Comparison of ENCODE assay signal across 21 cellular contexts in genomic region chr5:9928266-9928750, GRCh38.
"Had no signal": no experiment of that assay in that cellular context is flagged by ENCODE, and none has a peak within 500 bp of the region (broad histone marks: within the 10 kb centered on the region; RNA-seq: fewer than 3 reads in every experiment).

No MANE protein-coding gene starts in this region.

- H3K4me1 ChIP-seq: body of pancreas, lower lobe of right lung, right atrium auricular region, suprapubic skin, upper lobe of left lung had no signal

- FAIRE-seq: frontal cortex, small intestine had no signal

- ATAC-seq: activated CD8-positive, alpha-beta T cell treated with anti-CD3 and anti-CD28 coated beads for 36 hours; body of pancreas; lower lobe of right lung; stimulated activated naive CD8-positive, alpha-beta T cell treated with anti-CD3 and anti-CD28 coated beads, Interleukin-15, Interleukin-2, amounts not matched to agents 100 U/mL and 50 U/mL, for 24 hours had no signal

- H3K27ac ChIP-seq: body of pancreas, lower lobe of right lung, right atrium auricular region, suprapubic skin, upper lobe of left lung had no signal

- H3K27me3 Mint-ChIP-seq: activated CD8-positive, alpha-beta T cell treated with anti-CD3 and anti-CD28 coated beads for 36 hours had no signal

- H3K36me3 Mint-ChIP-seq: activated naive CD8-positive, alpha-beta T cell had no signal

- H3K4me3 ChIP-seq: body of pancreas, lower lobe of right lung, right atrium auricular region, suprapubic skin, upper lobe of left lung had no signal

- DNase-seq: activated CD4-positive, alpha-beta T cell treated with anti-CD3 and anti-CD28 coated beads for 4 hours; activated CD8-positive, alpha-beta T cell treated with anti-CD3 and anti-CD28 coated beads for 36 hours; activated gamma-delta T cell treated with Interleukin-2 at 50 U/mL for 16 hours; amniotic stem cell; body of pancreas; cortex of kidney; effector CD8-positive, alpha-beta T cell; head of caudate nucleus; lower lobe of right lung; midbrain; small intestine; stimulated activated CD4-positive, alpha-beta T cell treated with anti-CD3 and anti-CD28 coated beads, Interleukin-4, amount 100 ng/mL, for 4 hours; stimulated activated CD8-positive, alpha-beta memory T cell treated with anti-CD3 and anti-CD28 coated beads, Interleukin-4, amount 100 ng/mL, for 48 hours; stimulated activated naive CD8-positive, alpha-beta T cell treated with anti-CD3 and anti-CD28 coated beads, Interleukin-15, Interleukin-2, amounts not matched to agents 100 U/mL and 50 U/mL, for 24 hours; upper lobe of left lung had no signal

- H3K27ac Mint-ChIP-seq: activated CD8-positive, alpha-beta T cell treated with anti-CD3 and anti-CD28 coated beads for 36 hours; activated naive CD8-positive, alpha-beta T cell; T-helper 1 cell treated with Interleukin-12 subunit alpha and Interleukin-12 subunit beta and Interleukin-4 antibody, amounts not matched to agents 30 μg/mL and 1 μg/mL, for 36 hours; WTC11 had no signal

- H3K9me3 ChIP-seq: body of pancreas, lower lobe of right lung had no signal

- H3K4me3 Mint-ChIP-seq: activated CD8-positive, alpha-beta T cell treated with anti-CD3 and anti-CD28 coated beads for 36 hours; activated naive CD8-positive, alpha-beta T cell; T-helper 1 cell treated with Interleukin-12 subunit alpha and Interleukin-12 subunit beta and Interleukin-4 antibody, amounts not matched to agents 30 μg/mL and 1 μg/mL, for 36 hours; WTC11 had no signal

- H3K36me3 ChIP-seq: lower lobe of right lung, right atrium auricular region, suprapubic skin, upper lobe of left lung had no signal

- H3K27me3 ChIP-seq: body of pancreas, right atrium auricular region, suprapubic skin, upper lobe of left lung had no signal
